ENCODE assay signal across 15 cellular contexts in the genomic region with DNA sequence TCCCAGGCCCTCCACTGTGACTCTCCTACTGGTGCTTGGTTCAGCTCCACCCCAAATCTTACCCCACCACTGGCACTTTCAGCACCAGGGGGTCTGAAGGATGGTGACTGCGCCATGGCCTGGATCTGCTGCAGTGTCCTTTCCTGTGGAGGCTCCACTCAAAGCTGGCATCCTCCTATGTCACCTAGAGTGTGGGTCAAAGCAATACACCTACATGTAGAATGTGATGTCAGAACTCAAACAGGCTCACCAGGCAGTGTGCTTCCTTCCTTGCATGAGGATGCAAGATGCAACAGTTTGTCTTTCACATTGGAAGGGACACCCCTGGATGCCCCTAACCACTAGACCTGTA. TPM values are rescaled to one million over a fixed set of nuclear protein-coding genes. Genes with fewer than 3 reads are reported as not detected.
DNase-seq lines count a peak whose midpoint lies in the region; ATAC-seq and TF ChIP-seq lines count a peak whose summit lies in the region.
"Had no signal": no experiment of that assay in that cellular context is flagged by ENCODE, and none has a peak within 500 bp of the region (broad histone marks: within the 10 kb centered on the region; RNA-seq: fewer than 3 reads in every experiment).

No MANE protein-coding gene starts in this region.

- H3K9me3 Mint-ChIP-seq in activated CD4-positive, alpha-beta T cell treated with anti-CD3 and anti-CD28 coated beads for 36 hours (ENCODE audit: low read depth), result no peaks in the 10 kb centered on the region
- H3K9me3 Mint-ChIP-seq in central memory CD8-positive, alpha-beta T cell, result no peaks in the 10 kb centered on the region

- H3K27me3 Mint-ChIP-seq in activated CD4-positive, alpha-beta T cell treated with anti-CD3 and anti-CD28 coated beads for 36 hours, result no peaks in the 10 kb centered on the region
- H3K27me3 Mint-ChIP-seq in central memory CD8-positive, alpha-beta T cell, result no peaks in the 10 kb centered on the region

- H3K27ac ChIP-seq in KMS-11, result peak overlapping the region; percentile 29; the same call in 1 of the 2 replicates
- no peak overlapping the region for H3K27ac ChIP-seq in rectal smooth muscle tissue (ENCODE audit: low read depth, low read length)
- no peak overlapping the region for H3K27ac ChIP-seq in adrenal gland
- H3K27ac ChIP-seq: hepatocyte, tibial artery had no signal

- TF ChIP-seq CTCF in KMS-11 (conservative IDR thresholded peaks at IDR 0.05; ENCODE audit: low read depth, low read length) (no peak), adrenal gland (IDR thresholded peaks at IDR 0.05) (no peak)

- H3K4me1 ChIP-seq in KMS-11 (ENCODE audit: low read depth, poor library complexity, severe bottlenecking) (peaks cover 37% of the 10 kb centered on the region), rectal smooth muscle tissue (ENCODE audit: control insufficient read depth, insufficient read depth, low read length) (no peaks in the 10 kb centered on the region), adrenal gland (replicated peaks in 1 of 2) (peaks cover 18 to 19% of the 10 kb centered on the region in 2 donors)

- peak overlapping the region; percentile 100 for H3K4me3 Mint-ChIP-seq in activated CD4-positive, alpha-beta T cell treated with anti-CD3 and anti-CD28 coated beads for 36 hours
- peak overlapping the region; percentile 100 for H3K4me3 Mint-ChIP-seq in central memory CD8-positive, alpha-beta T cell

- TF ChIP-seq POLR2A in adrenal gland (IDR thresholded peaks at IDR 0.05), result no peak

- H3K79me2 ChIP-seq in KMS-11 (ENCODE audit: insufficient read depth, low read depth), result peaks cover 12% of the 10 kb centered on the region; the same call in 1 of the 2 replicates
- H3K79me2 ChIP-seq: hepatocyte had no signal

- H3K4me3 ChIP-seq in KMS-11 (IDR thresholded peaks at IDR 0.05; ENCODE audit: insufficient read depth, low read depth, low read length) (no peak overlapping the region), rectal smooth muscle tissue (ENCODE audit: low read length) (peak overlapping the region; percentile 72), adrenal gland (peak overlapping the region in 1 of 4 donors; percentile 78)
- H3K4me3 ChIP-seq: hepatocyte, tibial artery had no signal

- POLR2A ChIA-PET in activated CD4-positive, alpha-beta T cell treated with anti-CD3 and anti-CD28 coated beads for 36 hours (lab: Charles Lee), result no interaction called here

- H3K27me3 ChIP-seq in KMS-11 (ENCODE audit: insufficient read depth, low read depth), result no peaks in the 10 kb centered on the region
- no peaks in the 10 kb centered on the region for H3K27me3 ChIP-seq in rectal smooth muscle tissue (ENCODE audit: control insufficient read depth, insufficient read depth, low read length)
- H3K27me3 ChIP-seq in adrenal gland, result no peaks in the 10 kb centered on the region
- H3K27me3 ChIP-seq: hepatocyte, tibial artery had no signal

- H4K20me1 ChIP-seq in KMS-11 (ENCODE audit: insufficient read depth), result no peaks in the 10 kb centered on the region

- H3K9me3 ChIP-seq in adrenal gland (replicated peaks in 1 of 3), result no peaks in the 10 kb centered on the region
- H3K9me3 ChIP-seq: tibial artery had no signal

- peak overlapping the region; percentile 47 for H3K4me2 ChIP-seq in KMS-11
- H3K4me2 ChIP-seq: hepatocyte had no signal

- no peak for DNase-seq in activated CD4-positive, alpha-beta T cell treated with anti-CD3 and anti-CD28 coated beads for 36 hours
- DNase-seq in activated CD4-positive, alpha-beta T cell treated with anti-CD3 and anti-CD28 coated beads for 1 hour, result no peak
- DNase-seq in central memory CD8-positive, alpha-beta T cell (ENCODE audit: low spot score in 2 of 2), result no peak
- no peak for DNase-seq in adrenal gland
- no peak for DNase-seq in DMS153 treated with DMSO at 0.1 percent for 48 hours (lab: John Stamatoyannopoulos, UW; ENCODE audit: unreplicated experiment)
- DNase-seq: activated CD4-positive, CD25-positive, alpha-beta regulatory T cell; cerebellar nuclear complex; erythroblast; NCI-H226; tibial artery had no signal

- intact Hi-C loops in activated CD4-positive, alpha-beta T cell treated with anti-CD3 and anti-CD28 coated beads for 36 hours (cut with DNase I, micrococcal nuclease), result no loop called here
- intact Hi-C loops in adrenal gland (cut with DNase I), result no loop called here

- ATAC-seq in activated CD4-positive, alpha-beta T cell treated with anti-CD3 and anti-CD28 coated beads for 36 hours, result no peak
- no peak for ATAC-seq in central memory CD8-positive, alpha-beta T cell (replicated peaks; ENCODE audit: extremely low read depth, poor library complexity, severe bottlenecking)
- ATAC-seq in HG03139 (IDR thresholded peaks at IDR 0.05; ENCODE audit: unreplicated experiment), result no peak
- ATAC-seq: left lobe of liver had no signal

- 71 to 100% (median 99%) methylated on average over 1 of the region's 1 CpG for WGBS in adrenal gland, 4 donors

- H3K9ac ChIP-seq in KMS-11 (no peak overlapping the region), rectal smooth muscle tissue (ENCODE audit: low read length) (no peak overlapping the region)

- H3K36me3 ChIP-seq in KMS-11 (ENCODE audit: insufficient read depth) (no peaks in the 10 kb centered on the region), rectal smooth muscle tissue (ENCODE audit: control insufficient read depth, insufficient read depth, low read length) (peaks cover 3% of the 10 kb centered on the region), adrenal gland (replicated peaks in 1 of 2) (no peaks in the 10 kb centered on the region)
- H3K36me3 ChIP-seq: tibial artery had no signal

- peak overlapping the region; percentile 62 for H3K27ac Mint-ChIP-seq in activated CD4-positive, alpha-beta T cell treated with anti-CD3 and anti-CD28 coated beads for 36 hours
- H3K27ac Mint-ChIP-seq in central memory CD8-positive, alpha-beta T cell (ENCODE audit: low read depth), result peak overlapping the region; percentile 100

- H3K4me1 Mint-ChIP-seq in activated CD4-positive, alpha-beta T cell treated with anti-CD3 and anti-CD28 coated beads for 36 hours, result peaks cover 71% of the 10 kb centered on the region
- H3K4me1 Mint-ChIP-seq in central memory CD8-positive, alpha-beta T cell, result peaks cover 86% of the 10 kb centered on the region

- CTCF ChIA-PET in activated CD4-positive, alpha-beta T cell treated with anti-CD3 and anti-CD28 coated beads for 36 hours (lab: Charles Lee), result no interaction called here

- no peak overlapping the region for H2AFZ ChIP-seq in KMS-11 (ENCODE audit: low read depth)
- H2AFZ ChIP-seq: hepatocyte had no signal

- H3K36me3 Mint-ChIP-seq in activated CD4-positive, alpha-beta T cell treated with anti-CD3 and anti-CD28 coated beads for 36 hours (ENCODE audit: low read depth), result peaks cover 38% of the 10 kb centered on the region
- peaks cover 48% of the 10 kb centered on the region for H3K36me3 Mint-ChIP-seq in central memory CD8-positive, alpha-beta T cell (ENCODE audit: insufficient read depth)

RNA-seq across cellular contexts. Expression of gene MICB, which starts 32.8 kb away (rescaled TPM):
- 10 to 100 TPM; 19.6 to 19.7 TPM for total RNA-seq in activated CD4-positive, alpha-beta T cell treated with anti-CD3 and anti-CD28 coated beads for 36 hours
- 1 to 10 TPM; 1.4 to 3.3 (median 3.0) TPM for total RNA-seq in adrenal gland
- polyA plus RNA-seq in adrenal gland, result 1 to 10 TPM in 2 of 3 donors, under 1 TPM in 1; 0.57 to 3.0 (median 2.7) TPM

Comparison
In these comparisons a context has a peak if more than half of its experiments do, and no peak if none do; other contexts are left out.
1. RNA of gene MICB, which starts 32.8 kb away (total RNA-seq): 19.6 to 19.7 TPM in activated CD4-positive, alpha-beta T cell treated with anti-CD3 and anti-CD28 coated beads for 36 hours; 1.4 to 3.3 TPM in adrenal gland; every median in the first group is over 4 times any median in the second.